ENCODE assay signal across 26 cellular contexts in genomic region chr15:66787472-66787871, GRCh38.
DNase-seq lines count a peak whose midpoint lies in the region; ATAC-seq, FAIRE-seq and TF ChIP-seq lines count a peak whose summit lies in the region.
"Had no signal": no experiment of that assay in that cellular context is flagged by ENCODE, and none has a peak within 500 bp of the region (broad histone marks: within the 10 kb centered on the region; RNA-seq: fewer than 3 reads in every experiment).

No MANE protein-coding gene starts in this region.

- BruUV-seq in Panc1 (replicated peaks; lab: Mats Ljungman, UMichigan), result no TSS peak

- H3K27me3 ChIP-seq in heart left ventricle (no peaks in the 10 kb centered on the region), Panc1 (ENCODE audit: control insufficient read depth, insufficient read depth, low read length) (no peaks in the 10 kb centered on the region)
- H3K27me3 ChIP-seq: BLaER1 treated with 17β-estradiol and CSF1 and Interleukin-3, amounts not matched to agents 10 nM and 100 nM had no signal

- ATAC-seq in heart left ventricle (no peak), Panc1 (no peak), sciatic nerve (no peak), HG03565 (IDR thresholded peaks at IDR 0.05; ENCODE audit: unreplicated experiment) (no peak)

- no peak for TF ChIP-seq POLR2A in heart left ventricle (IDR thresholded peaks at IDR 0.05)

- CTCF ChIA-PET in Panc1 (lab: Charles Lee), result no interaction called here

- H3K4me1 ChIP-seq in heart left ventricle (peaks cover 0 to 17% (median 3%) of the 10 kb centered on the region in 12 donors), Panc1 (ENCODE audit: control insufficient read depth, insufficient read depth, low read length) (peaks cover 37% of the 10 kb centered on the region), kidney (ENCODE audit: control insufficient read depth in 1 of 2, insufficient read depth in 1 of 2, low read depth in 1 of 2, low read length in 2 of 2) (peaks cover 2 to 3% of the 10 kb centered on the region in 2 donors)

- no peak overlapping the region for H3K4me3 ChIP-seq in heart left ventricle
- no peak overlapping the region for H3K4me3 ChIP-seq in Panc1 (ENCODE audit: low read depth in 2 of 2, low read length in 2 of 2)
- no peak overlapping the region for H3K4me3 ChIP-seq in kidney (ENCODE audit: low read length in 2 of 2)
- no peak overlapping the region for H3K4me3 ChIP-seq in coronary artery
- H3K4me3 ChIP-seq: BLaER1 treated with 17β-estradiol and CSF1 and Interleukin-3, amounts not matched to agents 10 nM and 100 nM; PC-9 had no signal

- FAIRE-seq in kidney (lab: Jason Lieb, UNC), result no peak
- FAIRE-seq: D721Med, GM18507, H54, HTR-8/SVneo had no signal

- 94 to 100% (median 97%) methylated on average over 1 of the region's 1 CpG for WGBS in heart left ventricle, 4 donors

- in situ Hi-C loops in Panc1 (cut with HindIII; ENCODE audit: low pct_unique_long_range_greater_than_20kb, low sequenced_read_pairs), result no loop called here

- POLR2A ChIA-PET in Panc1 (lab: Charles Lee), result no interaction called here

- H3K27ac ChIP-seq in heart left ventricle (no peak overlapping the region), Panc1 (ENCODE audit: low read length) (peak overlapping the region; percentile 51), kidney (ENCODE audit: low read depth in 2 of 2, low read length in 2 of 2) (no peak overlapping the region), coronary artery (no peak overlapping the region)
- H3K27ac ChIP-seq: BLaER1 treated with 17β-estradiol and CSF1 and Interleukin-3, amounts not matched to agents 10 nM and 100 nM; KMS-11; PC-9 had no signal

- no peaks in the 10 kb centered on the region for H3K9me3 ChIP-seq in heart left ventricle
- H3K9me3 ChIP-seq in Panc1 (ENCODE audit: control insufficient read depth, insufficient read depth, low read depth, low read length), result no peaks in the 10 kb centered on the region
- H3K9me3 ChIP-seq in kidney (ENCODE audit: control insufficient read depth in 1 of 2, low read length in 2 of 2), result no peaks in the 10 kb centered on the region
- H3K9me3 ChIP-seq: BLaER1 treated with 17β-estradiol and CSF1 and Interleukin-3, amounts not matched to agents 10 nM and 100 nM; SK-N-SH had no signal

- DNase-seq in cardiac septum (ENCODE audit: low spot score) (peak; percentile 44), heart left ventricle (no peak), Panc1 (ENCODE audit: low read depth, low spot score) (no peak), kidney (peak; percentile 1), sciatic nerve (ENCODE audit: low spot score) (peak; percentile 44), coronary artery (ENCODE audit: low spot score) (no peak), RPMI8226 (no peak)
- DNase-seq: 8988T; CD4-positive, alpha-beta T cell; MM.1S; NCI-H1048; NCI-H1417; NCI-H1694 treated with DMSO at 0.1 percent for 48 hours; NCI-H2081; NCI-H2227 treated with DMSO at 0.1 percent for 48 hours; NCI-H526 treated with DMSO at 0.1 percent for 48 hours; PC-9; SHP77 treated with DMSO at 0.1 percent for 48 hours; SK-N-SH had no signal

- intact Hi-C loops in cardiac septum (cut with DNase I) (no loop called here), heart left ventricle (cut with DNase I) (loop anchor here in 2 of 10 donors (5.0 kb wide), 1 partner anchor 65 kb away; no protein-coding TSS in a partner anchor), Panc1 (cut with micrococcal nuclease; ENCODE audit: unreplicated experiment) (loop anchor here (5.0 kb wide), 1 partner anchor 65 kb away; no protein-coding TSS in a partner anchor), kidney (cut with DNase I) (no loop called here), sciatic nerve (cut with DNase I) (no loop called here)

- H3K9ac ChIP-seq in kidney (ENCODE audit: low read length in 2 of 2), result no peak overlapping the region
- H3K9ac ChIP-seq: BLaER1 treated with 17β-estradiol and CSF1 and Interleukin-3, amounts not matched to agents 10 nM and 100 nM; KMS-11; SK-N-SH had no signal

- H3K36me3 ChIP-seq in heart left ventricle (peaks cover 0 to 11% (median 0%) of the 10 kb centered on the region in 9 donors), Panc1 (ENCODE audit: control insufficient read depth, insufficient read depth, low read length) (no peaks in the 10 kb centered on the region), kidney (ENCODE audit: control insufficient read depth in 1 of 2, insufficient read depth in 2 of 2, low read length in 2 of 2) (peaks cover 0 to 8% of the 10 kb centered on the region in 2 donors)

- TF ChIP-seq CTCF in heart left ventricle (IDR thresholded peaks at IDR 0.05), result no peak
- no peak for TF ChIP-seq CTCF in Panc1 (IDR thresholded peaks at IDR 0.05)
- TF ChIP-seq CTCF in kidney (IDR thresholded peaks at IDR 0.05; ENCODE audit: borderline replicate concordance, extremely low read depth, insufficient read depth), result no peak
- TF ChIP-seq CTCF in coronary artery (IDR thresholded peaks at IDR 0.05), result no peak

Comparison
In these comparisons a context has a peak if more than half of its experiments do, and no peak if none do; other contexts are left out.
1. DNase-seq: peak in cardiac septum (single experiment), kidney (single experiment) and sciatic nerve (single experiment); none in heart left ventricle (0 of 5), Panc1 (single experiment), coronary artery (single experiment) and RPMI8226 (single experiment).